In genomic region chr1:156623946-156624813, GRCh38 we compare ENCODE assay signal across 9 cellular contexts. TPM values are rescaled to one million over a fixed set of nuclear protein-coding genes. Genes with fewer than 3 reads are reported as not detected.
DNase-seq lines count a peak whose midpoint lies in the region; ATAC-seq and TF ChIP-seq lines count a peak whose summit lies in the region.
"Had no signal": no experiment of that assay in that cellular context is flagged by ENCODE, and none has a peak within 500 bp of the region (broad histone marks: within the 10 kb centered on the region; RNA-seq: fewer than 3 reads in every experiment).

No MANE protein-coding gene starts in this region.

- H3K4me1 ChIP-seq in fibroblast of lung (ENCODE audit: control insufficient read depth, extremely low read depth, insufficient read depth, low read length) (no peaks in the 10 kb centered on the region), vagina (peaks cover 19% of the 10 kb centered on the region)

- peak overlapping the region; percentile 68 for H3K4me2 ChIP-seq in fibroblast of lung (ENCODE audit: extremely low read depth, insufficient read depth, low read length)

- peaks cover 2% of the 10 kb centered on the region for H3K27me3 ChIP-seq in GM06990 (replicated peaks; ENCODE audit: control insufficient read depth, insufficient read depth, low read length)
- H3K27me3 ChIP-seq in fibroblast of lung (ENCODE audit: control insufficient read depth, insufficient read depth, low read length), result peaks cover 60% of the 10 kb centered on the region
- peaks cover 17% of the 10 kb centered on the region for H3K27me3 ChIP-seq in vagina

- POLR2A ChIA-PET in activated CD8-positive, alpha-beta T cell treated with anti-CD3 and anti-CD28 coated beads for 36 hours (lab: Charles Lee), result interaction anchor here (0.9 to 1.3 kb wide), 3 partner anchors 19 to 57 kb away, joined by 3 read pairs; no protein-coding TSS in a partner anchor

- H3K27ac Mint-ChIP-seq in activated CD8-positive, alpha-beta T cell treated with anti-CD3 and anti-CD28 coated beads for 36 hours, result no peak overlapping the region
- no peak overlapping the region for H3K27ac Mint-ChIP-seq in nephron progenitor cell

- H3K36me3 Mint-ChIP-seq in activated CD8-positive, alpha-beta T cell treated with anti-CD3 and anti-CD28 coated beads for 36 hours (ENCODE audit: low read depth), result no peaks in the 10 kb centered on the region
- H3K36me3 Mint-ChIP-seq in nephron progenitor cell (ENCODE audit: low read depth), result no peaks in the 10 kb centered on the region

- peak; percentile 70 for TF ChIP-seq CTCF in GM06990 (IDR thresholded peaks at IDR 0.05; ENCODE audit: insufficient read depth, low read length, poor library complexity, severe bottlenecking)
- TF ChIP-seq CTCF in activated CD8-positive, alpha-beta T cell treated with anti-CD3 and anti-CD28 coated beads for 36 hours (IDR thresholded peaks at IDR 0.05), result peak; percentile 40
- TF ChIP-seq CTCF in fibroblast of lung (conservative IDR thresholded peaks at IDR 0.05 in 1 of 2, IDR thresholded peaks at IDR 0.05 in 1 of 2; ENCODE audit: low read depth in 1 of 2, low read length in 2 of 2), result peak in 1 of 2 donors; percentile 39
- peak; percentile 21 for TF ChIP-seq CTCF in nephron progenitor cell (IDR thresholded peaks at IDR 0.05)
- no peak for TF ChIP-seq CTCF in vagina (IDR thresholded peaks at IDR 0.05)

- H3K27me3 Mint-ChIP-seq in activated CD8-positive, alpha-beta T cell treated with anti-CD3 and anti-CD28 coated beads for 36 hours, result peaks cover 46% of the 10 kb centered on the region
- peaks cover 100% of the 10 kb centered on the region for H3K27me3 Mint-ChIP-seq in nephron progenitor cell (ENCODE audit: low read depth, poor library complexity)

- H2AFZ ChIP-seq in fibroblast of lung (ENCODE audit: low read length), result peak overlapping the region; percentile 44

- H3K9me3 Mint-ChIP-seq in activated CD8-positive, alpha-beta T cell treated with anti-CD3 and anti-CD28 coated beads for 36 hours, result no peaks in the 10 kb centered on the region
- H3K9me3 Mint-ChIP-seq in nephron progenitor cell, result no peaks in the 10 kb centered on the region

- H3K4me3 ChIP-seq in GM06990 (replicated peaks; ENCODE audit: low read depth, low read length) (peak overlapping the region; percentile 35), fibroblast of lung (replicated peaks in 1 of 4; ENCODE audit: control extremely low read depth in 1 of 4, insufficient read depth in 1 of 4, low read depth in 3 of 4, low read length in 4 of 4) (peak overlapping the region in 1 of 4 experiments; percentile 34), vagina (peak overlapping the region; percentile 40)

- H3K4me1 Mint-ChIP-seq in activated CD8-positive, alpha-beta T cell treated with anti-CD3 and anti-CD28 coated beads for 36 hours (ENCODE audit: low read depth), result peaks cover 10% of the 10 kb centered on the region
- peaks cover 11% of the 10 kb centered on the region for H3K4me1 Mint-ChIP-seq in nephron progenitor cell

- no peaks in the 10 kb centered on the region for H3K79me2 ChIP-seq in fibroblast of lung (ENCODE audit: control insufficient read depth, insufficient read depth, low read length)

- intact Hi-C loops in activated CD8-positive, alpha-beta T cell treated with anti-CD3 and anti-CD28 coated beads for 36 hours (cut with micrococcal nuclease), result loop anchor here (5.0 kb wide), 1 partner anchor 33 kb away; no protein-coding TSS in a partner anchor
- intact Hi-C loops in vagina (cut with DNase I), result loop anchor here (5.0 kb wide), 1 partner anchor 43 kb away; no protein-coding TSS in a partner anchor

- DNase-seq in GM06990 (ENCODE audit: extremely low read depth, insufficient read length) (no peak), NCI-H1694 (lab: John Stamatoyannopoulos, UW) (peak; percentile 69), fibroblast of lung (ENCODE audit: low read depth in 2 of 2) (peak; percentile 28 to 37), nephron progenitor cell (peak; percentile 76), vagina (ENCODE audit: extremely low spot score in 2 of 2) (no peak), LoVo (ENCODE audit: low spot score) (no peak)
- peak; percentile 58 for DNase-seq in activated CD8-positive, alpha-beta T cell treated with anti-CD3 and anti-CD28 coated beads for 36 hours

- no peaks in the 10 kb centered on the region for H3K36me3 ChIP-seq in GM06990 (ENCODE audit: control insufficient read depth, insufficient read depth, low read length)
- no peaks in the 10 kb centered on the region for H3K36me3 ChIP-seq in fibroblast of lung (ENCODE audit: control insufficient read depth, insufficient read depth, low read length)
- H3K36me3 ChIP-seq in vagina, result no peaks in the 10 kb centered on the region

- CTCF ChIA-PET in activated CD8-positive, alpha-beta T cell treated with anti-CD3 and anti-CD28 coated beads for 36 hours (lab: Charles Lee), result interaction anchor here (0.6 to 12.4 kb wide), 46 partner anchors 11 to 301 kb away, joined by 3 to 273 read pairs (median 4); partner anchors contain the start of genes BCAN, CRABP2, GPATCH4 and IQGAP3

- ATAC-seq in activated CD8-positive, alpha-beta T cell treated with anti-CD3 and anti-CD28 coated beads for 36 hours, result peak; percentile 65
- no peak for ATAC-seq in GM19395 (IDR thresholded peaks at IDR 0.05; ENCODE audit: unreplicated experiment)

- no peaks in the 10 kb centered on the region for H4K20me1 ChIP-seq in fibroblast of lung (ENCODE audit: control insufficient read depth, extremely low read depth, insufficient read depth, low read length)

- no peak for TF ChIP-seq POLR2A in vagina (IDR thresholded peaks at IDR 0.05)

- peak overlapping the region; percentile 12 for H3K4me3 Mint-ChIP-seq in activated CD8-positive, alpha-beta T cell treated with anti-CD3 and anti-CD28 coated beads for 36 hours
- H3K4me3 Mint-ChIP-seq in nephron progenitor cell, result peak overlapping the region; percentile 65

- no peak overlapping the region for H3K9ac ChIP-seq in fibroblast of lung (ENCODE audit: insufficient read depth, low read length)

- H3K27ac ChIP-seq in fibroblast of lung (ENCODE audit: insufficient read depth, low read length), result no peak overlapping the region
- peak overlapping the region; percentile 53 for H3K27ac ChIP-seq in vagina

- H3K9me3 ChIP-seq in fibroblast of lung (ENCODE audit: control insufficient read depth, insufficient read depth, low read depth, low read length), result no peaks in the 10 kb centered on the region
- no peaks in the 10 kb centered on the region for H3K9me3 ChIP-seq in vagina

RNA-seq across cellular contexts. Expression of gene HAPLN2, which starts 5.0 kb away (rescaled TPM):
- total RNA-seq in activated CD8-positive, alpha-beta T cell treated with anti-CD3 and anti-CD28 coated beads for 36 hours, result not detected
- total RNA-seq in fibroblast of lung (not detected in 2 replicates), vagina (not detected)
- polyA plus RNA-seq in fibroblast of lung, result not detected in 2 replicates
- polyA plus RNA-seq in fibroblast of lung (2012), result not detected in 2 replicates
- not detected in 2 replicates for polyA minus RNA-seq in fibroblast of lung (ENCODE audit: low replicate concordance)

RNA-seq across cellular contexts. Expression of gene BCAN, which starts 17.7 kb away (rescaled TPM):
- total RNA-seq in activated CD8-positive, alpha-beta T cell treated with anti-CD3 and anti-CD28 coated beads for 36 hours, result not detected
- under 0.01 TPM in 1 of 2 replicates, not detected in the other for total RNA-seq in fibroblast of lung
- 0.03 and 0.05 TPM in 2 replicates for polyA plus RNA-seq in fibroblast of lung
- polyA plus RNA-seq in fibroblast of lung (2012), result 0.07 and 0.17 TPM in 2 replicates
- 0.89 TPM in 1 of 2 replicates, not detected in the other for polyA minus RNA-seq in fibroblast of lung (ENCODE audit: low replicate concordance)
- 2.0 TPM for total RNA-seq in vagina
- total RNA-seq: subcutaneous adipose tissue had no signal

RNA-seq across cellular contexts. Expression of gene GPATCH4, which starts 22.9 kb away (rescaled TPM):
- 10 to 100 TPM; 50.7 to 51.0 TPM for total RNA-seq in activated CD8-positive, alpha-beta T cell treated with anti-CD3 and anti-CD28 coated beads for 36 hours
- 11.3 and 12.2 TPM in 2 replicates for total RNA-seq in fibroblast of lung
- 23.6 and 42.7 TPM in 2 replicates for polyA plus RNA-seq in fibroblast of lung
- polyA plus RNA-seq in fibroblast of lung (2012), result 32.2 and 50.7 TPM in 2 replicates
- 6.2 and 19.5 TPM in 2 replicates for polyA minus RNA-seq in fibroblast of lung (ENCODE audit: low replicate concordance)
- 25.8 TPM for total RNA-seq in vagina

RNA-seq across cellular contexts. Expression of gene NAXE, which starts 32.6 kb away (rescaled TPM):
- 10 to 100 TPM; 65.4 to 68.6 TPM for total RNA-seq in activated CD8-positive, alpha-beta T cell treated with anti-CD3 and anti-CD28 coated beads for 36 hours
- total RNA-seq in fibroblast of lung (51.6 and 64.4 TPM in 2 replicates), vagina (46.7 TPM)
- polyA plus RNA-seq in fibroblast of lung, result 41.6 and 59.5 TPM in 2 replicates
- 68.1 and 90.0 TPM in 2 replicates for polyA plus RNA-seq in fibroblast of lung (2012)
- polyA minus RNA-seq in fibroblast of lung (ENCODE audit: low replicate concordance), result 96.3 and 107 TPM in 2 replicates

RNA-seq across cellular contexts. Expression of gene TTC24, which starts 44.7 kb away (rescaled TPM):
- 10 to 100 TPM; 19.8 to 20.2 TPM for total RNA-seq in activated CD8-positive, alpha-beta T cell treated with anti-CD3 and anti-CD28 coated beads for 36 hours
- total RNA-seq in fibroblast of lung, result not detected in 2 replicates
- not detected in 2 replicates for polyA plus RNA-seq in fibroblast of lung
- not detected in 2 replicates for polyA plus RNA-seq in fibroblast of lung (2012)
- polyA minus RNA-seq in fibroblast of lung (ENCODE audit: low replicate concordance), result not detected in 2 replicates
- not detected for total RNA-seq in vagina
- total RNA-seq: subcutaneous adipose tissue had no signal

Comparison
In these comparisons a context has a peak if more than half of its experiments do, and no peak if none do; other contexts are left out.
1. DNase-seq: peak in NCI-H1694 (single experiment), activated CD8-positive, alpha-beta T cell treated with anti-CD3 and anti-CD28 coated beads for 36 hours (single experiment), fibroblast of lung (2 of 2) and nephron progenitor cell (single experiment); none in GM06990 (single experiment), vagina (0 of 2) and LoVo (single experiment).
2. CTCF ChIP-seq: peak in GM06990 (single experiment), activated CD8-positive, alpha-beta T cell treated with anti-CD3 and anti-CD28 coated beads for 36 hours (single experiment) and nephron progenitor cell (single experiment); none in vagina (0 of 3).